In the genomic region with DNA sequence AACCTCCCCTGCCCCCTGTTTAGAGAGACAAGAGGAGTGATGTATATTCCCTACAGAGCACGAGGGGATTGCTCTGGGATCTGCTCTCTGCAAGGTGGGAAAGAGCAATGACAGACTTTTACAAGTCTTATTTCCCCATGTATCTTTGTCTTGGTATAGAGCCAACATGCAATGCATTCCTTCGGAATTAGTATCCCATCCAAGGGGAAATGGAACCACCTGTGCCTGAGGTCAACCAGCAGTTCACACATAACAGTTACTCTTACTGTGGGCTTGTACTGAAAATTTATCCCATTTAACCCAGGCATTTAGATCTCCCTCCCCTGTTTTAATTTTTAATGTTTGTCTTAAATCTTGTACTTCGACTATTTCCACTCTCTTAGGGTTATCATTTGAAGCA, we compare ENCODE assay signal across 32 cellular contexts.
DNase-seq lines count a peak whose midpoint lies in the region; ATAC-seq, FAIRE-seq and TF ChIP-seq lines count a peak whose summit lies in the region.
"Had no signal": no experiment of that assay in that cellular context is flagged by ENCODE, and none has a peak within 500 bp of the region (broad histone marks: within the 10 kb centered on the region; RNA-seq: fewer than 3 reads in every experiment).

No MANE protein-coding gene starts in this region.

- H3K27me3 ChIP-seq in bronchial epithelial cell (ENCODE audit: control insufficient read depth, insufficient read depth, low read length) = no peaks in the 10 kb centered on the region
- no peaks in the 10 kb centered on the region for H3K27me3 ChIP-seq in kidney epithelial cell (ENCODE audit: control insufficient read depth, insufficient read depth, low read length)
- H3K27me3 ChIP-seq: colonic mucosa, esophagus muscularis mucosa had no signal

- TF ChIP-seq CTCF in AG10803 (conservative IDR thresholded peaks at IDR 0.05; ENCODE audit: low read length) (no peak), bronchial epithelial cell (IDR thresholded peaks at IDR 0.05; ENCODE audit: insufficient read depth, low read length, severe bottlenecking) (no peak), kidney epithelial cell (IDR thresholded peaks at IDR 0.05; ENCODE audit: insufficient read depth, low read length, poor library complexity, severe bottlenecking) (no peak)

- DNase-seq in AG10803 (ENCODE audit: low read depth) = peak; percentile 68
- peak; percentile 95 for DNase-seq in LHCN-M2 (ENCODE audit: low read depth)
- DNase-seq in bronchial epithelial cell (ENCODE audit: low read depth) = peak; percentile 58
- DNase-seq in kidney epithelial cell (ENCODE audit: low read depth) = peak; percentile 26
- DNase-seq in inferior parietal cortex (ENCODE audit: extremely low spot score) = no peak
- DNase-seq in foreskin melanocyte = no peak
- DNase-seq: activated CD4-positive, alpha-beta T cell treated with anti-CD3 and anti-CD28 coated beads, Interleukin-2, amount 50 U/mL, for 48 hours; activated CD4-positive, CD25-positive, alpha-beta regulatory T cell; activated naive CD4-positive, alpha-beta T cell treated with anti-CD3 and anti-CD28 coated beads, Interleukin-2, amount 50 U/mL, for 16 hours; amniotic stem cell; CD4-positive, alpha-beta memory T cell; colonic mucosa; effector memory CD8-positive, alpha-beta T cell; KBM-7; left ventricle myocardium superior; naive thymus-derived CD4-positive, alpha-beta T cell; NCI-H146; NCI-H446; NCI-H82; nucleus accumbens; OCI-M1; psoas muscle; SHP77; stimulated activated naive CD8-positive, alpha-beta T cell treated with anti-CD3 and anti-CD28 coated beads, Interleukin-15, amount 100 ng/mL, for 72 hours had no signal

- ATAC-seq in GM21529 (IDR thresholded peaks at IDR 0.05; ENCODE audit: unreplicated experiment) (no peak), HG03108 (IDR thresholded peaks at IDR 0.05; ENCODE audit: unreplicated experiment) (no peak)
- ATAC-seq: effector memory CD8-positive, alpha-beta T cell; left ventricle myocardium superior; naive thymus-derived CD4-positive, alpha-beta T cell; psoas muscle; stimulated activated naive CD8-positive, alpha-beta T cell treated with anti-CD3 and anti-CD28 coated beads, Interleukin-15, amount 100 ng/mL, for 72 hours had no signal

- no peak overlapping the region for H3K4me3 ChIP-seq in AG10803 (ENCODE audit: low read length)
- no peak overlapping the region for H3K4me3 ChIP-seq in bronchial epithelial cell (ENCODE audit: low read depth, low read length)
- no peak overlapping the region for H3K4me3 ChIP-seq in kidney epithelial cell (ENCODE audit: low read depth, low read length)
- H3K4me3 ChIP-seq: colonic mucosa, esophagus muscularis mucosa, psoas muscle, skin epidermis had no signal

- H3K36me3 ChIP-seq in bronchial epithelial cell (ENCODE audit: control insufficient read depth, insufficient read depth, low read length) (no peaks in the 10 kb centered on the region), kidney epithelial cell (ENCODE audit: control insufficient read depth, insufficient read depth, low read length) (no peaks in the 10 kb centered on the region)
- H3K36me3 ChIP-seq: colonic mucosa, esophagus muscularis mucosa had no signal

- FAIRE-seq in bronchial epithelial cell (lab: Jason Lieb, UNC) = no peak
- FAIRE-seq: A204.1, GM12892, H54, islet of Langerhans had no signal

Comparison
In these comparisons a context has a peak if more than half of its experiments do, and no peak if none do; other contexts are left out.
1. DNase-seq: peak in AG10803 (single experiment), LHCN-M2 (single experiment), bronchial epithelial cell (single experiment) and kidney epithelial cell (single experiment); none in inferior parietal cortex (single experiment) and foreskin melanocyte (single experiment).